Comparison of ENCODE assay signal across 1 cellular context in the genomic region with DNA sequence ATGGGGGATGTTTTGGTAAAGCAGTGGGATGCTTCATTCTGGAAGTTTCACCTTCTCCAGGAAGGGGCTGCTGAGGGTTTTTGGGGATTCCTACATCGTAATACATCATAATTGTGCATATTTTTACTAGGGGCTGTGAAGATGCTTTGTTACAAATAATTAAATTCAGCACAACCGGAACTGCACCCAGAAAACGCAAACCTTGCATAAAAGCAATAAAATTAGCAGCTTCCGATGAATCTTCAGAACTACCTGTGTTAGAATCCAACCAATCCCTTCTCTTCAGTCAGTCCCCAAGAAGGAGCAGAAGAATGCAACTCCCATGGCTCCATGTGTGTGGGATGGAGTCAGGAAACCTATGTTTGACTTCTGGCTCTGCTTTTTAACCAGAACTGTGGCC.
TF ChIP-seq lines count a peak whose summit lies in the region.

No MANE protein-coding gene starts in this region.

TF ChIP-seq in GM23338, 12 proteins besides CTCF, POLR2A, EP300 and RAD21 (continued from another document):
- TF ChIP-seq, protein P1, sequence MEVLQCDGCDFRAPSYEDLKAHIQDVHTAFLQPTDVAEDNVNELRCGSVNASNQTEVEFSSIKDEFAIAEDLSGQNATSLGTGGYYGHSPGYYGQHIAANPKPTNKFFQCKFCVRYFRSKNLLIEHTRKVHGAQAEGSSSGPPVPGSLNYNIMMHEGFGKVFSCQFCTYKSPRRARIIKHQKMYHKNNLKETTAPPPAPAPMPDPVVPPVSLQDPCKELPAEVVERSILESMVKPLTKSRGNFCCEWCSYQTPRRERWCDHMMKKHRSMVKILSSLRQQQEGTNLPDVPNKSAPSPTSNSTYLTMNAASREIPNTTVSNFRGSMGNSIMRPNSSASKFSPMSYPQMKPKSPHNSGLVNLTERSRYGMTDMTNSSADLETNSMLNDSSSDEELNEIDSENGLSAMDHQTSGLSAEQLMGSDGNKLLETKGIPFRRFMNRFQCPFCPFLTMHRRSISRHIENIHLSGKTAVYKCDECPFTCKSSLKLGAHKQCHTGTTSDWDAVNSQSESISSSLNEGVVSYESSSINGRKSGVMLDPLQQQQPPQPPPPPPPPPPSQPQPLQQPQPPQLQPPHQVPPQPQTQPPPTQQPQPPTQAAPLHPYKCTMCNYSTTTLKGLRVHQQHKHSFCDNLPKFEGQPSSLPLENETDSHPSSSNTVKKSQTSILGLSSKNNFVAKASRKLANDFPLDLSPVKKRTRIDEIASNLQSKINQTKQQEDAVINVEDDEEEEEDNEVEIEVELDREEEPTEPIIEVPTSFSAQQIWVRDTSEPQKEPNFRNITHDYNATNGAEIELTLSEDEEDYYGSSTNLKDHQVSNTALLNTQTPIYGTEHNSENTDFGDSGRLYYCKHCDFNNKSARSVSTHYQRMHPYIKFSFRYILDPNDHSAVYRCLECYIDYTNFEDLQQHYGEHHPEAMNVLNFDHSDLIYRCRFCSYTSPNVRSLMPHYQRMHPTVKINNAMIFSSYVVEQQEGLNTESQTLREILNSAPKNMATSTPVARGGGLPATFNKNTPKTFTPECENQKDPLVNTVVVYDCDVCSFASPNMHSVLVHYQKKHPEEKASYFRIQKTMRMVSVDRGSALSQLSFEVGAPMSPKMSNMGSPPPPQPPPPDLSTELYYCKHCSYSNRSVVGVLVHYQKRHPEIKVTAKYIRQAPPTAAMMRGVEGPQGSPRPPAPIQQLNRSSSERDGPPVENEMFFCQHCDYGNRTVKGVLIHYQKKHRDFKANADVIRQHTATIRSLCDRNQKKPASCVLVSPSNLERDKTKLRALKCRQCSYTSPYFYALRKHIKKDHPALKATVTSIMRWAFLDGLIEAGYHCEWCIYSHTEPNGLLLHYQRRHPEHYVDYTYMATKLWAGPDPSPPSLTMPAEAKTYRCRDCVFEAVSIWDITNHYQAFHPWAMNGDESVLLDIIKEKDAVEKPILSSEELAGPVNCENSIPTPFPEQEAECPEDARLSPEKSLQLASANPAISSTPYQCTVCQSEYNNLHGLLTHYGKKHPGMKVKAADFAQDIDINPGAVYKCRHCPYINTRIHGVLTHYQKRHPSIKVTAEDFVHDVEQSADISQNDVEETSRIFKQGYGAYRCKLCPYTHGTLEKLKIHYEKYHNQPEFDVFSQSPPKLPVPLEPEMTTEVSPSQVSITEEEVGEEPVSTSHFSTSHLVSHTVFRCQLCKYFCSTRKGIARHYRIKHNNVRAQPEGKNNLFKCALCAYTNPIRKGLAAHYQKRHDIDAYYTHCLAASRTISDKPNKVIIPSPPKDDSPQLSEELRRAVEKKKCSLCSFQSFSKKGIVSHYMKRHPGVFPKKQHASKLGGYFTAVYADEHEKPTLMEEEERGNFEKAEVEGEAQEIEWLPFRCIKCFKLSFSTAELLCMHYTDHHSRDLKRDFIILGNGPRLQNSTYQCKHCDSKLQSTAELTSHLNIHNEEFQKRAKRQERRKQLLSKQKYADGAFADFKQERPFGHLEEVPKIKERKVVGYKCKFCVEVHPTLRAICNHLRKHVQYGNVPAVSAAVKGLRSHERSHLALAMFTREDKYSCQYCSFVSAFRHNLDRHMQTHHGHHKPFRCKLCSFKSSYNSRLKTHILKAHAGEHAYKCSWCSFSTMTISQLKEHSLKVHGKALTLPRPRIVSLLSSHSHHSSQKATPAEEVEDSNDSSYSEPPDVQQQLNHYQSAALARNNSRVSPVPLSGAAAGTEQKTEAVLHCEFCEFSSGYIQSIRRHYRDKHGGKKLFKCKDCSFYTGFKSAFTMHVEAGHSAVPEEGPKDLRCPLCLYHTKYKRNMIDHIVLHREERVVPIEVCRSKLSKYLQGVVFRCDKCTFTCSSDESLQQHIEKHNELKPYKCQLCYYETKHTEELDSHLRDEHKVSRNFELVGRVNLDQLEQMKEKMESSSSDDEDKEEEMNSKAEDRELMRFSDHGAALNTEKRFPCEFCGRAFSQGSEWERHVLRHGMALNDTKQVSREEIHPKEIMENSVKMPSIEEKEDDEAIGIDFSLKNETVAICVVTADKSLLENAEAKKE (CRISPR knock-in tag; IDR thresholded peaks at IDR 0.05), result no peak
- no peak for TF ChIP-seq EZH2phosphoT487 (IDR thresholded peaks at IDR 0.05; ENCODE audit: unreplicated experiment)
- TF ChIP-seq, protein P2, sequence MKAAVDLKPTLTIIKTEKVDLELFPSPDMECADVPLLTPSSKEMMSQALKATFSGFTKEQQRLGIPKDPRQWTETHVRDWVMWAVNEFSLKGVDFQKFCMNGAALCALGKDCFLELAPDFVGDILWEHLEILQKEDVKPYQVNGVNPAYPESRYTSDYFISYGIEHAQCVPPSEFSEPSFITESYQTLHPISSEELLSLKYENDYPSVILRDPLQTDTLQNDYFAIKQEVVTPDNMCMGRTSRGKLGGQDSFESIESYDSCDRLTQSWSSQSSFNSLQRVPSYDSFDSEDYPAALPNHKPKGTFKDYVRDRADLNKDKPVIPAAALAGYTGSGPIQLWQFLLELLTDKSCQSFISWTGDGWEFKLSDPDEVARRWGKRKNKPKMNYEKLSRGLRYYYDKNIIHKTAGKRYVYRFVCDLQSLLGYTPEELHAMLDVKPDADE (IDR thresholded peaks at IDR 0.05), result no peak
- TF ChIP-seq ZNF331 (CRISPR knock-in tag; IDR thresholded peaks at IDR 0.05; ENCODE audit: low read depth), result no peak
